Comparison of ENCODE assay signal across 8 cellular contexts in genomic region chr2:24971300-24971549, GRCh38. TPM values are rescaled to one million over a fixed set of nuclear protein-coding genes. Genes with fewer than 3 reads are reported as not detected.
DNase-seq lines count a peak whose midpoint lies in the region; ATAC-seq and TF ChIP-seq lines count a peak whose summit lies in the region.

No MANE protein-coding gene starts in this region.

- peaks cover 37% of the 10 kb centered on the region for H3K36me3 Mint-ChIP-seq in activated T-helper 17 cell treated with anti-CD3 and anti-CD28 coated beads, Interleukin-2, amount 50 U/mL, for 72 hours (ENCODE audit: low read depth)

- TF ChIP-seq CTCF in AG09309 (IDR thresholded peaks at IDR 0.05; ENCODE audit: control insufficient read depth, insufficient read depth, low read depth, low read length, missing control alignments) (no peak), left ventricle myocardium inferior (IDR thresholded peaks at IDR 0.05; ENCODE audit: borderline replicate concordance) (no peak)

- 0 out of 2 replicates have a peak, but pooled peaks cover 2% of the 10 kb centered on the region for H3K36me3 ChIP-seq in H7 (replicated peaks; ENCODE audit: control insufficient read depth, insufficient read depth, low read length)
- peaks cover 13% of the 10 kb centered on the region for H3K36me3 ChIP-seq in left ventricle myocardium inferior

- DNase-seq in AG09309 (ENCODE audit: low read depth) = no peak
- DNase-seq in H7 = no peak
- DNase-seq in left ventricle myocardium inferior = no peak
- no peak for DNase-seq in skeletal muscle cell (ENCODE audit: low read depth)
- no peak for DNase-seq in NCI-H187 (lab: John Stamatoyannopoulos, UW)
- DNase-seq in globus pallidus (ENCODE audit: low spot score) = no peak

- H3K27ac ChIP-seq in left ventricle myocardium inferior (replicated peaks) = peak overlapping the region; percentile 99

- intact Hi-C loops in left ventricle myocardium inferior (cut with micrococcal nuclease) = no loop called here

- peak; percentile 22 for ATAC-seq in activated T-helper 17 cell treated with anti-CD3 and anti-CD28 coated beads, Interleukin-2, amount 50 U/mL, for 72 hours (replicated peaks)
- ATAC-seq in HG02938 (IDR thresholded peaks at IDR 0.05; ENCODE audit: unreplicated experiment) = no peak

- H3K27ac Mint-ChIP-seq in activated T-helper 17 cell treated with anti-CD3 and anti-CD28 coated beads, Interleukin-2, amount 50 U/mL, for 72 hours = peak overlapping the region; percentile 100

- H3K9me3 Mint-ChIP-seq in activated T-helper 17 cell treated with anti-CD3 and anti-CD28 coated beads, Interleukin-2, amount 50 U/mL, for 72 hours = no peaks in the 10 kb centered on the region

- H3K4me1 ChIP-seq in left ventricle myocardium inferior = peaks cover 39% of the 10 kb centered on the region

- peak overlapping the region; percentile 99 for H3K4me3 Mint-ChIP-seq in activated T-helper 17 cell treated with anti-CD3 and anti-CD28 coated beads, Interleukin-2, amount 50 U/mL, for 72 hours

- no peaks in the 10 kb centered on the region for H3K27me3 Mint-ChIP-seq in activated T-helper 17 cell treated with anti-CD3 and anti-CD28 coated beads, Interleukin-2, amount 50 U/mL, for 72 hours

- no peaks in the 10 kb centered on the region for H3K4me1 Mint-ChIP-seq in activated T-helper 17 cell treated with anti-CD3 and anti-CD28 coated beads, Interleukin-2, amount 50 U/mL, for 72 hours

- H3K4me3 ChIP-seq in AG09309 (ENCODE audit: control insufficient read depth, low read depth, low read length) (peak overlapping the region; percentile 85), H7 (ENCODE audit: insufficient read depth, low read depth, low read length) (peak overlapping the region; percentile 87), left ventricle myocardium inferior (peak overlapping the region; percentile 88), skeletal muscle cell (ENCODE audit: low read depth, low read length) (peak overlapping the region; percentile 89)

- H3K9me3 ChIP-seq in left ventricle myocardium inferior (replicated peaks) = no peaks in the 10 kb centered on the region

- H3K27me3 ChIP-seq in H7 (ENCODE audit: control insufficient read depth, insufficient read depth, low read length) (no peaks in the 10 kb centered on the region), left ventricle myocardium inferior (ENCODE audit: low read depth) (no peaks in the 10 kb centered on the region)

RNA-seq across cellular contexts. Expression of gene DNAJC27, which starts 0.5 kb away (rescaled TPM):
- total RNA-seq in H7 (2014; rRNA removed; shearing (Covaris generic)) = 2.7 and 4.2 TPM in 2 replicates
- total RNA-seq in activated T-helper 17 cell treated with anti-CD3 and anti-CD28 coated beads, Interleukin-2, amount 50 U/mL, for 72 hours = 1 to 10 TPM; 4.7 to 6.5 TPM
- 10.1 TPM for total RNA-seq in left ventricle myocardium inferior

RNA-seq across cellular contexts. Expression of gene ADCY3, which starts 51.2 kb away (rescaled TPM):
- total RNA-seq in H7 (2014; rRNA removed; shearing (Covaris generic)) = 13.1 and 15.9 TPM in 2 replicates
- total RNA-seq in activated T-helper 17 cell treated with anti-CD3 and anti-CD28 coated beads, Interleukin-2, amount 50 U/mL, for 72 hours = 100 to 1,000 TPM in 1 of 2 donors, 10 to 100 TPM in 1; 43.8 to 102 TPM
- 12.8 TPM for total RNA-seq in left ventricle myocardium inferior
